In genomic region chr11:78574386-78575381, GRCh38 we compare ENCODE assay signal across 8 cellular contexts. TPM values are rescaled to one million over a fixed set of nuclear protein-coding genes. Genes with fewer than 3 reads are reported as not detected.
DNase-seq lines count a peak whose midpoint lies in the region; ATAC-seq and TF ChIP-seq lines count a peak whose summit lies in the region.

Gene NARS2, minus strand, starts transcription at chr11:78574864. Its CDS starts 376 bp downstream, at chr11:78574488.

- peaks cover 8% of the 10 kb centered on the region for H3K36me3 ChIP-seq in cardiac muscle cell
- H3K36me3 ChIP-seq in parathyroid adenoma (ENCODE audit: control insufficient read depth, insufficient read depth, low read length) = no peaks in the 10 kb centered on the region
- H3K36me3 ChIP-seq in tibial nerve = peaks cover 0 to 15% (median 0%) of the 10 kb centered on the region in 3 donors

- no peak for TF ChIP-seq CTCF in GM12865 (IDR thresholded peaks at IDR 0.05; ENCODE audit: insufficient read depth, low read depth, low read length, missing control alignments)
- no peak for TF ChIP-seq CTCF in cardiac muscle cell (IDR thresholded peaks at IDR 0.05; ENCODE audit: low read depth, low read length)
- TF ChIP-seq CTCF in parathyroid adenoma (IDR thresholded peaks at IDR 0.05) = no peak
- no peak for TF ChIP-seq CTCF in tibial nerve (IDR thresholded peaks at IDR 0.05)

- H3K4me1 ChIP-seq in cardiac muscle cell (ENCODE audit: low read depth) (no peaks in the 10 kb centered on the region), parathyroid adenoma (no peaks in the 10 kb centered on the region), tibial nerve (peaks cover 0 to 25% (median 7%) of the 10 kb centered on the region in 4 donors)

- peak; percentile 98 for DNase-seq in GM12865 (ENCODE audit: low read depth)
- DNase-seq in NCI-H1417 treated with DMSO at 0.1 percent for 48 hours (lab: John Stamatoyannopoulos, UW) = peak; percentile 95
- peak; percentile 97 for DNase-seq in SW480 (ENCODE audit: low spot score)
- DNase-seq in activated naive CD8-positive, alpha-beta T cell treated with anti-CD3 and anti-CD28 coated beads, Interleukin-2, amount 50 U/mL, for 24 hours = peak; percentile 98
- DNase-seq in cardiac muscle cell (ENCODE audit: low read depth in 1 of 2, low spot score in 1 of 2) = peak; percentile 97 to 98
- peak; percentile 98 to 99 for DNase-seq in tibial nerve (ENCODE audit: low spot score in 2 of 2)

- peak; percentile 70 to 96 for TF ChIP-seq POLR2A in tibial nerve (IDR thresholded peaks at IDR 0.05)

- H3K9ac ChIP-seq in parathyroid adenoma = peak within 1 kb of the TSS; percentile 28

- H3K27me3 ChIP-seq in cardiac muscle cell (no peaks in the 10 kb centered on the region), parathyroid adenoma (ENCODE audit: control insufficient read depth, insufficient read depth, low read length) (no peaks in the 10 kb centered on the region), tibial nerve (no peaks in the 10 kb centered on the region)

- H3K27ac ChIP-seq in cardiac muscle cell (peak within 1 kb of the TSS; percentile 86), parathyroid adenoma (peak within 1 kb of the TSS; percentile 89), tibial nerve (peak within 1 kb of the TSS; percentile 83 to 92 (median 88))

- H3K36me3 Mint-ChIP-seq in activated naive CD8-positive, alpha-beta T cell treated with anti-CD3 and anti-CD28 coated beads, Interleukin-2, amount 50 U/mL, for 24 hours (ENCODE audit: low read depth) = peaks cover 14% of the 10 kb centered on the region

- H3K9me3 ChIP-seq in cardiac muscle cell (ENCODE audit: low read depth) = no peaks in the 10 kb centered on the region
- no peaks in the 10 kb centered on the region for H3K9me3 ChIP-seq in parathyroid adenoma (ENCODE audit: control insufficient read depth, low read length)
- H3K9me3 ChIP-seq in tibial nerve = no peaks in the 10 kb centered on the region

- TF ChIP-seq EP300 in tibial nerve (IDR thresholded peaks at IDR 0.05) = peak; percentile 85 to 98

- 0% methylated on average over 51 to 57 of the region's 60 CpGs for whole genome bisulfite sequencing in tibial nerve, 2 donors

- no peaks in the 10 kb centered on the region for H3K79me2 ChIP-seq in parathyroid adenoma

- ATAC-seq in HG02763 (IDR thresholded peaks at IDR 0.05; ENCODE audit: unreplicated experiment) = peak; percentile 94
- peak; percentile 94 for ATAC-seq in activated naive CD8-positive, alpha-beta T cell treated with anti-CD3 and anti-CD28 coated beads, Interleukin-2, amount 50 U/mL, for 24 hours

- peak within 1 kb of the TSS; percentile 60 for H3K4me2 ChIP-seq in parathyroid adenoma (ENCODE audit: low read length)

- peak within 1 kb of the TSS; percentile 97 for H3K4me3 Mint-ChIP-seq in activated naive CD8-positive, alpha-beta T cell treated with anti-CD3 and anti-CD28 coated beads, Interleukin-2, amount 50 U/mL, for 24 hours

- peaks cover 31% of the 10 kb centered on the region for H3K4me1 Mint-ChIP-seq in activated naive CD8-positive, alpha-beta T cell treated with anti-CD3 and anti-CD28 coated beads, Interleukin-2, amount 50 U/mL, for 24 hours

- H3K27ac Mint-ChIP-seq in activated naive CD8-positive, alpha-beta T cell treated with anti-CD3 and anti-CD28 coated beads, Interleukin-2, amount 50 U/mL, for 24 hours = peak within 1 kb of the TSS; percentile 97

- H3K9me3 Mint-ChIP-seq in activated naive CD8-positive, alpha-beta T cell treated with anti-CD3 and anti-CD28 coated beads, Interleukin-2, amount 50 U/mL, for 24 hours = no peaks in the 10 kb centered on the region

- no peaks in the 10 kb centered on the region for H3K27me3 Mint-ChIP-seq in activated naive CD8-positive, alpha-beta T cell treated with anti-CD3 and anti-CD28 coated beads, Interleukin-2, amount 50 U/mL, for 24 hours

- peak within 1 kb of the TSS; percentile 93 for H3K4me3 ChIP-seq in GM12865 (ENCODE audit: low read depth, low read length)
- H3K4me3 ChIP-seq in cardiac muscle cell = peak within 1 kb of the TSS; percentile 74
- H3K4me3 ChIP-seq in parathyroid adenoma (ENCODE audit: low read depth, low read length) = peak within 1 kb of the TSS; percentile 81
- peak within 1 kb of the TSS; percentile 73 to 97 (median 77) for H3K4me3 ChIP-seq in tibial nerve

- peak within 1 kb of the TSS; percentile 98 for H2AFZ ChIP-seq in parathyroid adenoma

RNA-seq across cellular contexts. Expression of gene NARS2, which starts in this region (rescaled TPM):
- total RNA-seq in cardiac muscle cell (22.2 and 27.2 TPM in 2 replicates), tibial nerve (10 to 100 TPM; 16.5 to 23.8 (median 19.2) TPM)
- 40.5 and 45.6 TPM in 2 replicates for polyA plus RNA-seq in cardiac muscle cell

Comparison
In these comparisons a context has a peak if more than half of its experiments do, and no peak if none do; other contexts are left out.
1. Peak in every context shown above with its lines: DNase-seq, ATAC-seq, H3K4me3 ChIP-seq and H3K27ac ChIP-seq.